ENCODE assay signal across 14 cellular contexts in genomic region chr6:118799826-118800225, GRCh38.
DNase-seq lines count a peak whose midpoint lies in the region; ATAC-seq, FAIRE-seq and TF ChIP-seq lines count a peak whose summit lies in the region.
"Had no signal": no experiment of that assay in that cellular context is flagged by ENCODE, and none has a peak within 500 bp of the region (broad histone marks: within the 10 kb centered on the region; RNA-seq: fewer than 3 reads in every experiment).

No MANE protein-coding gene starts in this region.

- no peak overlapping the region for H3K23ac ChIP-seq in H1 (ENCODE audit: insufficient read length)

- H3K56ac ChIP-seq in H1 (replicated peaks; ENCODE audit: insufficient read length, low read depth, low read length), result no peak overlapping the region

- H3K4me3 ChIP-seq in BLaER1 treated with 17β-estradiol and CSF1 and Interleukin-3, amounts not matched to agents 10 nM and 100 nM, result no peak overlapping the region
- H3K4me3 ChIP-seq in CD8-positive, alpha-beta T cell (ENCODE audit: low read depth, low read length), result no peak overlapping the region
- H3K4me3 ChIP-seq in OCI-LY7 (ENCODE audit: low read depth, low read length, poor library complexity, severe bottlenecking) (no peak overlapping the region), H1 (ENCODE audit: extremely low read depth in 1 of 4, insufficient read depth in 2 of 4, low read depth in 3 of 4, low read length in 4 of 4) (no peak overlapping the region)
- H3K4me3 ChIP-seq: body of pancreas, gastroesophageal sphincter, thyroid gland had no signal

- H3K79me1 ChIP-seq in H1 (ENCODE audit: low read depth, low read length), result no peaks in the 10 kb centered on the region

- H3K14ac ChIP-seq in H1 (ENCODE audit: insufficient read length), result no peak overlapping the region

- H3K36me3 ChIP-seq in BLaER1 treated with 17β-estradiol and CSF1 and Interleukin-3, amounts not matched to agents 10 nM and 100 nM, result no peaks in the 10 kb centered on the region
- no peaks in the 10 kb centered on the region for H3K36me3 ChIP-seq in CD8-positive, alpha-beta T cell (ENCODE audit: insufficient read depth, low read length)
- H3K36me3 ChIP-seq in OCI-LY7 (ENCODE audit: insufficient read depth, low read length) (no peaks in the 10 kb centered on the region), H1 (ENCODE audit: control insufficient read depth in 2 of 4, insufficient read depth in 4 of 4, low read length in 3 of 4) (no peaks in the 10 kb centered on the region)
- H3K36me3 ChIP-seq: esophagus muscularis mucosa, gastroesophageal sphincter, neutrophil, thyroid gland had no signal

- no peaks in the 10 kb centered on the region for H3K27me3 Mint-ChIP-seq in CD8-positive, alpha-beta T cell (ENCODE audit: low read depth)
- H3K27me3 Mint-ChIP-seq in stimulated activated naive B cell treated with anti-CD40 and anti-IgM and Interleukin-4, amounts not matched to agents 10 μg/mL and 1 μg/mL and 100 μg/mL, for 72 hours, result no peaks in the 10 kb centered on the region

- H4K91ac ChIP-seq in H1 (replicated peaks; ENCODE audit: insufficient read length, low read length), result no peak overlapping the region

- no peak for FAIRE-seq in H1 (lab: Jason Lieb, UNC)

- no peak overlapping the region for H2BK120ac ChIP-seq in H1 (replicated peaks; ENCODE audit: low read depth, low read length)

- H2BK15ac ChIP-seq in H1 (ENCODE audit: low read length), result peak overlapping the region; percentile 95; the same call in 1 of the 2 replicates

- peaks cover 4 to 18% (median 7%) of the 10 kb centered on the region in 10 experiments; a peak in 14 of 20 replicates for H3K4me1 ChIP-seq in BLaER1 treated with 17β-estradiol and CSF1 and Interleukin-3, amounts not matched to agents 10 nM and 100 nM
- H3K4me1 ChIP-seq in CD8-positive, alpha-beta T cell (ENCODE audit: insufficient read depth, low read length), result peaks cover 23% of the 10 kb centered on the region
- H3K4me1 ChIP-seq in OCI-LY7 (ENCODE audit: insufficient read depth, low read length, poor library complexity, severe bottlenecking) (no peaks in the 10 kb centered on the region), H1 (replicated peaks in 1 of 4; ENCODE audit: control insufficient read depth in 3 of 4, insufficient read depth in 4 of 4, low read length in 3 of 4) (no peaks in the 10 kb centered on the region)

- TF ChIP-seq CTCF in CD8-positive, alpha-beta T cell (IDR thresholded peaks at IDR 0.05), result no peak
- TF ChIP-seq CTCF in OCI-LY7 (conservative IDR thresholded peaks at IDR 0.05; ENCODE audit: low read length) (no peak), H1 (IDR thresholded peaks at IDR 0.05; ENCODE audit: control extremely low read depth in 1 of 3, insufficient read depth in 1 of 3, low read depth in 1 of 3, low read length in 3 of 3) (no peak)

- no peak for DNase-seq in CD8-positive, alpha-beta T cell
- DNase-seq in OCI-LY7 (ENCODE audit: low spot score), result no peak
- no peak for DNase-seq in H1 (ENCODE audit: low read depth in 1 of 2, low spot score in 2 of 2)
- no peak for DNase-seq in amygdala (lab: John Stamatoyannopoulos, UW)
- no peak for DNase-seq in stimulated activated naive B cell treated with anti-CD40 and anti-IgM and Interleukin-4, amounts not matched to agents 10 μg/mL and 1 μg/mL and 100 μg/mL, for 72 hours
- no peak for DNase-seq in activated CD8-positive, alpha-beta memory T cell treated with anti-CD3 and anti-CD28 coated beads, Interleukin-2, amount 50 U/mL, for 48 hours

- H3K27me3 ChIP-seq in BLaER1 treated with 17β-estradiol and CSF1 and Interleukin-3, amounts not matched to agents 10 nM and 100 nM, result no peaks in the 10 kb centered on the region
- H3K27me3 ChIP-seq in CD8-positive, alpha-beta T cell (ENCODE audit: insufficient read depth, low read length), result no peaks in the 10 kb centered on the region
- H3K27me3 ChIP-seq in H1 (replicated peaks in 1 of 4; ENCODE audit: control insufficient read depth in 3 of 4, extremely low read depth in 1 of 4, insufficient read depth in 3 of 4, low read length in 3 of 4), result no peaks in the 10 kb centered on the region
- H3K27me3 ChIP-seq: body of pancreas, esophagus muscularis mucosa, gastroesophageal sphincter, neutrophil, thyroid gland had no signal

- H3K9ac ChIP-seq in BLaER1 treated with 17β-estradiol and CSF1 and Interleukin-3, amounts not matched to agents 10 nM and 100 nM, result peak overlapping the region in 1 of 11 experiments; percentile 40; a peak in 2 of 22 replicates
- H3K9ac ChIP-seq in H1 (replicated peaks in 1 of 4; ENCODE audit: extremely low read depth in 1 of 4, low read depth in 3 of 4, low read length in 3 of 4), result no peak overlapping the region
- H3K9ac ChIP-seq: SK-N-SH had no signal

- no peak overlapping the region for H4K5ac ChIP-seq in H1 (ENCODE audit: insufficient read length, low read depth, low read length)

- H2BK12ac ChIP-seq in H1 (ENCODE audit: low read depth, low read length), result 0 out of 2 replicates have a peak overlapping the region, but pooled peaks have one; percentile 11

- no peaks in the 10 kb centered on the region for H4K20me1 ChIP-seq in BLaER1 treated with 17β-estradiol and CSF1 and Interleukin-3, amounts not matched to agents 10 nM and 100 nM
- no peaks in the 10 kb centered on the region for H4K20me1 ChIP-seq in OCI-LY7 (ENCODE audit: insufficient read depth, low read length)
- no peaks in the 10 kb centered on the region for H4K20me1 ChIP-seq in H1 (replicated peaks in 1 of 2; ENCODE audit: control insufficient read depth in 1 of 2, insufficient read depth in 2 of 2, low read length in 2 of 2)

- H3K79me2 ChIP-seq in OCI-LY7 (ENCODE audit: insufficient read depth, low read depth, low read length) (no peaks in the 10 kb centered on the region), H1 (ENCODE audit: control insufficient read depth in 1 of 2, insufficient read depth in 2 of 2, low read length in 2 of 2) (no peaks in the 10 kb centered on the region)

- peaks cover 26% of the 10 kb centered on the region for H3K36me3 Mint-ChIP-seq in CD8-positive, alpha-beta T cell
- peaks cover 4 to 12% of the 10 kb centered on the region in 2 donors for H3K36me3 Mint-ChIP-seq in stimulated activated naive B cell treated with anti-CD40 and anti-IgM and Interleukin-4, amounts not matched to agents 10 μg/mL and 1 μg/mL and 100 μg/mL, for 72 hours

- peak overlapping the region in 6 of 11 experiments; percentile 40 to 81 (median 56); a peak in 6 of 22 replicates for H3K4me2 ChIP-seq in BLaER1 treated with 17β-estradiol and CSF1 and Interleukin-3, amounts not matched to agents 10 nM and 100 nM
- no peak overlapping the region for H3K4me2 ChIP-seq in OCI-LY7 (ENCODE audit: low read length)
- H3K4me2 ChIP-seq in H1 (ENCODE audit: insufficient read depth in 1 of 2, low read depth in 2 of 2, low read length in 2 of 2), result no peak overlapping the region

- H3K4me3 Mint-ChIP-seq in CD8-positive, alpha-beta T cell, result no peak overlapping the region
- no peak overlapping the region for H3K4me3 Mint-ChIP-seq in stimulated activated naive B cell treated with anti-CD40 and anti-IgM and Interleukin-4, amounts not matched to agents 10 μg/mL and 1 μg/mL and 100 μg/mL, for 72 hours

- no peak overlapping the region for H2BK20ac ChIP-seq in H1 (ENCODE audit: low read length)

- intact Hi-C loops in CD8-positive, alpha-beta T cell (cut with DNase I, micrococcal nuclease), result loop anchor here (1.0 to 10.0 kb wide), 11 partner anchors 10 to 515 kb away; partner anchors contain the start of gene CEP85L (in 1 of the 2)
- intact Hi-C loops in OCI-LY7 (cut with micrococcal nuclease; ENCODE audit: unreplicated experiment), result loop anchor here (1.0 to 10.0 kb wide), 3 partner anchors 235 to 515 kb away; no protein-coding TSS in a partner anchor

- no peak overlapping the region for H2AK5ac ChIP-seq in H1 (ENCODE audit: low read depth, low read length)

- TF ChIP-seq POLR2A in H1 (IDR thresholded peaks at IDR 0.05; ENCODE audit: control extremely low read depth in 1 of 2, low read depth in 2 of 2, low read length in 2 of 2), result no peak

- WGBS in H1 (ENCODE audit: extremely low coverage in 1 of 2, insufficient coverage in 1 of 2, insufficient read length in 1 of 2, insufficient replicate concordance in 2 of 2, low coverage in 1 of 2, low lambda C conversion rate in 2 of 2, missing lambda C conversion rate in 1 of 2), 2 experiments, result 90% methylated on average over 4 of the region's 4 CpGs; no CpG with 5 or more reads in 1 of the 2 experiments

- TF ChIP-seq RAD21 in H1 (IDR thresholded peaks at IDR 0.05 in 1 of 2, conservative IDR thresholded peaks at IDR 0.05 in 1 of 2; ENCODE audit: low read depth in 2 of 2, low read length in 2 of 2), result no peak

- no peak overlapping the region for H3K18ac ChIP-seq in H1 (ENCODE audit: extremely low read depth, low read length)

- no peak overlapping the region for H3K27ac ChIP-seq in BLaER1 treated with 17β-estradiol and CSF1 and Interleukin-3, amounts not matched to agents 10 nM and 100 nM
- no peak overlapping the region for H3K27ac ChIP-seq in CD8-positive, alpha-beta T cell (ENCODE audit: low read depth, low read length)
- H3K27ac ChIP-seq in OCI-LY7 (ENCODE audit: low read depth, low read length, poor library complexity, severe bottlenecking), result no peak overlapping the region
- no peak overlapping the region for H3K27ac ChIP-seq in H1 (ENCODE audit: low read depth, low read length)
- H3K27ac ChIP-seq: body of pancreas, esophagus muscularis mucosa, gastroesophageal sphincter, neutrophil, thyroid gland had no signal

- POLR2A ChIA-PET in CD8-positive, alpha-beta T cell (lab: Charles Lee), result interaction anchor here (1.0 to 2.0 kb wide), 5 partner anchors 15 to 241 kb away, joined by 3 to 12 read pairs (median 4); partner anchors contain the start of gene ASF1A
- POLR2A ChIA-PET in OCI-LY7 (lab: Charles Lee) (no interaction called here), H1 (lab: Charles Lee; ENCODE audit: partially characterized antibody) (no interaction called here)

- TF ChIP-seq EP300 in H1 (IDR thresholded peaks at IDR 0.05; ENCODE audit: borderline replicate concordance in 1 of 2, low read depth in 2 of 2, low read length in 2 of 2), result no peak

- H3K4me1 Mint-ChIP-seq in CD8-positive, alpha-beta T cell (ENCODE audit: low read depth), result peaks cover 45% of the 10 kb centered on the region
- H3K4me1 Mint-ChIP-seq in stimulated activated naive B cell treated with anti-CD40 and anti-IgM and Interleukin-4, amounts not matched to agents 10 μg/mL and 1 μg/mL and 100 μg/mL, for 72 hours, result peaks cover 1 to 9% of the 10 kb centered on the region in 2 donors

- CTCF ChIA-PET in CD8-positive, alpha-beta T cell (lab: Charles Lee), result interaction anchor here (0.6 to 3.3 kb wide), 28 partner anchors 8 to 250 kb away, joined by 3 to 31 read pairs (median 4); partner anchors contain the start of gene CEP85L
- CTCF ChIA-PET in OCI-LY7 (lab: Charles Lee; ENCODE audit: unreplicated experiment), result no interaction called here
- CTCF ChIA-PET in H1 (lab: Charles Lee; ENCODE audit: partially characterized antibody), result interaction anchor here (0.6 to 2.4 kb wide), 11 partner anchors 9 to 220 kb away, joined by 3 to 23 read pairs (median 4); no protein-coding TSS in a partner anchor

- H3K9me3 Mint-ChIP-seq in CD8-positive, alpha-beta T cell, result peaks cover 17% of the 10 kb centered on the region
- no peaks in the 10 kb centered on the region for H3K9me3 Mint-ChIP-seq in stimulated activated naive B cell treated with anti-CD40 and anti-IgM and Interleukin-4, amounts not matched to agents 10 μg/mL and 1 μg/mL and 100 μg/mL, for 72 hours

- no peak for ATAC-seq in CD8-positive, alpha-beta T cell
- ATAC-seq in stimulated activated naive B cell treated with anti-CD40 and anti-IgM and Interleukin-4, amounts not matched to agents 10 μg/mL and 1 μg/mL and 100 μg/mL, for 72 hours (replicated peaks), result no peak
- no peak for ATAC-seq in GM21526 (IDR thresholded peaks at IDR 0.05; ENCODE audit: low FRiP score, unreplicated experiment)

- H3K9me2 ChIP-seq in OCI-LY7 (ENCODE audit: insufficient read depth, low read length), result no peaks in the 10 kb centered on the region
- H3K9me2 ChIP-seq: SK-N-SH had no signal

- H2BK5ac ChIP-seq in H1 (ENCODE audit: low read depth, low read length), result no peak overlapping the region

- H4K8ac ChIP-seq in H1 (ENCODE audit: extremely low read depth, insufficient read depth, low read length), result no peak overlapping the region

- no peaks in the 10 kb centered on the region for H3K23me2 ChIP-seq in H1 (ENCODE audit: low read depth, low read length)

- H3K4ac ChIP-seq in H1 (replicated peaks; ENCODE audit: insufficient read length, low read depth, low read length), result no peak overlapping the region

- 0 out of 2 replicates have a peak overlapping the region, but pooled peaks have one; percentile 38 for H2AFZ ChIP-seq in OCI-LY7 (ENCODE audit: low read length)
- H2AFZ ChIP-seq in H1 (ENCODE audit: low read length), result no peak overlapping the region; the same call in 1 of the 2 replicates

- peak overlapping the region; percentile 94 for H3K27ac Mint-ChIP-seq in CD8-positive, alpha-beta T cell
- H3K27ac Mint-ChIP-seq in stimulated activated naive B cell treated with anti-CD40 and anti-IgM and Interleukin-4, amounts not matched to agents 10 μg/mL and 1 μg/mL and 100 μg/mL, for 72 hours, result no peak overlapping the region

- H3K9me3 ChIP-seq in BLaER1 treated with 17β-estradiol and CSF1 and Interleukin-3, amounts not matched to agents 10 nM and 100 nM (replicated peaks in 1 of 11), result 0 out of 22 replicates have a peak, but pooled peaks cover 0 to 4% (median 0%) of the 10 kb centered on the region in 11 experiments
- peaks cover 6% of the 10 kb centered on the region for H3K9me3 ChIP-seq in CD8-positive, alpha-beta T cell (ENCODE audit: low read length)
- H3K9me3 ChIP-seq in OCI-LY7 (ENCODE audit: low read length) (no peaks in the 10 kb centered on the region), H1 (ENCODE audit: insufficient read depth in 2 of 2, low read depth in 1 of 2, low read length in 1 of 2) (peaks cover 8 to 11% of the 10 kb centered on the region in 2 experiments; a peak in 3 of 4 replicates)
- H3K9me3 ChIP-seq: body of pancreas, esophagus muscularis mucosa, gastroesophageal sphincter, neutrophil, SK-N-SH, thyroid gland had no signal

- no TSS peak for BruUV-seq in OCI-LY7 (replicated peaks; lab: Mats Ljungman, UMichigan)

Comparison
In these comparisons a context has a peak if more than half of its experiments do, and no peak if none do; other contexts are left out.
1. H3K4me2 ChIP-seq: peak in BLaER1 treated with 17β-estradiol and CSF1 and Interleukin-3, amounts not matched to agents 10 nM and 100 nM (6 of 11); none in OCI-LY7 (single experiment) and H1 (0 of 2).